ENCODE assay signal across 19 cellular contexts in the genomic region with DNA sequence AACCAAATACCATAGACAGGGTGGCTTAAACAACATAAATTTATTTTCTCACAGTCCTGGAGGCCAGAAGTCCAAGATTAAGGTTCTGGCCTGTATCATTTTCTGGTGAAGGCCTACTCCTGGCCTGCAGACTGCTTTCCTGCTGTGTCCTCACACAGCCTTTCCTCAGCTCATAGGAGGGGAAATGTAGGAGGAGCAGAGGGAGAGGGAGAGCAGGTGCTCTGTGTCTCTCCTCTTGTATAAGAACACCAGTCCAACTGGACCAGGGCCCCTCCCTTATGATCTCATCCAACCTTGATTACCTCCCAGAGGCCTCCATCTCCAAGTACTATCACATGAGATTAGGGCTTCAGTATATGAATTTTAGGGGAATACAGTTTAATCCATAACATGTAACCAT. TPM values are rescaled to one million over a fixed set of nuclear protein-coding genes. Genes with fewer than 3 reads are reported as not detected.
DNase-seq lines count a peak whose midpoint lies in the region; FAIRE-seq and TF ChIP-seq lines count a peak whose summit lies in the region.
"Had no signal": no experiment of that assay in that cellular context is flagged by ENCODE, and none has a peak within 500 bp of the region (broad histone marks: within the 10 kb centered on the region; RNA-seq: fewer than 3 reads in every experiment).

No MANE protein-coding gene starts in this region.

- TF ChIP-seq CTCF in HEK293 (tag by site-specific recombination; IDR thresholded peaks at IDR 0.05) (no peak), H1 (IDR thresholded peaks at IDR 0.05; ENCODE audit: control extremely low read depth in 1 of 3, insufficient read depth in 1 of 3, low read depth in 1 of 3, low read length in 3 of 3) (no peak), neural progenitor cell (IDR thresholded peaks at IDR 0.05) (no peak)

- H3K27ac Mint-ChIP-seq in neural progenitor cell: no peak overlapping the region
- H3K27ac Mint-ChIP-seq: activated CD4-positive, alpha-beta memory T cell treated with anti-CD3 and anti-CD28 coated beads, Interleukin-2, amount 10 ng/mL, durations not matched to agents 7 days and 5 days had no signal

- H3K4me1 Mint-ChIP-seq in neural progenitor cell: peaks cover 11% of the 10 kb centered on the region
- H3K4me1 Mint-ChIP-seq: activated CD4-positive, alpha-beta memory T cell treated with anti-CD3 and anti-CD28 coated beads, Interleukin-2, amount 10 ng/mL, durations not matched to agents 7 days and 5 days had no signal

- H2AFZ ChIP-seq in H1 (ENCODE audit: low read length): no peak overlapping the region
- H2AFZ ChIP-seq in neural progenitor cell (replicated peaks): no peak overlapping the region
- H2AFZ ChIP-seq: parathyroid adenoma had no signal

- TF ChIP-seq POLR2A in H1 (IDR thresholded peaks at IDR 0.05; ENCODE audit: control extremely low read depth in 1 of 2, low read depth in 2 of 2, low read length in 2 of 2): no peak

- no peaks in the 10 kb centered on the region for H3K27me3 ChIP-seq in H1 (replicated peaks in 1 of 4; ENCODE audit: control insufficient read depth in 3 of 4, extremely low read depth in 1 of 4, insufficient read depth in 3 of 4, low read length in 3 of 4)
- H3K27me3 ChIP-seq in neural progenitor cell: no peaks in the 10 kb centered on the region
- H3K27me3 ChIP-seq: BE2C, gastroesophageal sphincter, SJSA1, tibial nerve had no signal

- H3K4me1 ChIP-seq in HEK293 (ENCODE audit: control insufficient read depth, insufficient read depth, low read length) (peaks cover 3% of the 10 kb centered on the region; the same call in 1 of the 2 replicates), H1 (replicated peaks in 1 of 4; ENCODE audit: control insufficient read depth in 3 of 4, insufficient read depth in 4 of 4, low read length in 3 of 4) (peaks cover 0 to 9% (median 3%) of the 10 kb centered on the region in 4 experiments; a peak in 3 of 7 replicates), neural progenitor cell (peaks cover 25% of the 10 kb centered on the region)
- H3K4me1 ChIP-seq: BE2C had no signal

- H3K56ac ChIP-seq in H1 (replicated peaks; ENCODE audit: insufficient read length, low read depth, low read length): no peak overlapping the region

- H3K18ac ChIP-seq in H1 (ENCODE audit: extremely low read depth, low read length): no peak overlapping the region

- FAIRE-seq in H1 (lab: Jason Lieb, UNC): peak; percentile 13
- FAIRE-seq: astrocyte, HTR-8/SVneo, keratinocyte had no signal

- no peak for TF ChIP-seq EP300 in H1 (IDR thresholded peaks at IDR 0.05; ENCODE audit: borderline replicate concordance in 1 of 2, low read depth in 2 of 2, low read length in 2 of 2)

- no peak overlapping the region for H4K8ac ChIP-seq in H1 (ENCODE audit: extremely low read depth, insufficient read depth, low read length)

- H3K27ac ChIP-seq in HEK293 (ENCODE audit: extremely low read depth, low read depth, low read length): no peak overlapping the region
- no peak overlapping the region for H3K27ac ChIP-seq in H1 (ENCODE audit: low read depth, low read length)
- no peak overlapping the region for H3K27ac ChIP-seq in neural progenitor cell
- H3K27ac ChIP-seq: gastroesophageal sphincter, parathyroid adenoma, SJSA1, tibial nerve had no signal

- H3K79me1 ChIP-seq in H1 (ENCODE audit: low read depth, low read length): no peaks in the 10 kb centered on the region

- H2BK12ac ChIP-seq in H1 (ENCODE audit: low read depth, low read length): no peak overlapping the region

- no peak overlapping the region for H2BK20ac ChIP-seq in H1 (ENCODE audit: low read length)

- no peak overlapping the region for H4K91ac ChIP-seq in H1 (replicated peaks; ENCODE audit: insufficient read length, low read length)

- CTCF ChIA-PET in HEK293 (lab: Yijun Ruan, JAX) (no interaction called here), H1 (lab: Charles Lee; ENCODE audit: partially characterized antibody) (interaction anchor here (0.8 to 0.9 kb wide), 2 partner anchors 9 to 55 kb away, joined by 3 read pairs; no protein-coding TSS in a partner anchor)

- H2AK5ac ChIP-seq in H1 (ENCODE audit: low read depth, low read length): no peak overlapping the region

- H3K23me2 ChIP-seq in H1 (ENCODE audit: low read depth, low read length): no peaks in the 10 kb centered on the region

- H3K9me3 Mint-ChIP-seq in neural progenitor cell: peaks cover 6% of the 10 kb centered on the region
- H3K9me3 Mint-ChIP-seq: activated CD4-positive, alpha-beta memory T cell treated with anti-CD3 and anti-CD28 coated beads, Interleukin-2, amount 10 ng/mL, durations not matched to agents 7 days and 5 days had no signal

- peaks cover 10% of the 10 kb centered on the region for H3K36me3 Mint-ChIP-seq in neural progenitor cell

- H2BK5ac ChIP-seq in H1 (ENCODE audit: low read depth, low read length): no peak overlapping the region

- H3K4me2 ChIP-seq in H1 (ENCODE audit: insufficient read depth in 1 of 2, low read depth in 2 of 2, low read length in 2 of 2): no peak overlapping the region
- no peak overlapping the region for H3K4me2 ChIP-seq in neural progenitor cell

- H3K36me3 ChIP-seq in HEK293 (ENCODE audit: control insufficient read depth in 2 of 2, insufficient read depth in 1 of 2, low read length in 2 of 2): no peaks in the 10 kb centered on the region
- H3K36me3 ChIP-seq in H1 (ENCODE audit: control insufficient read depth in 2 of 4, insufficient read depth in 4 of 4, low read length in 3 of 4): no peaks in the 10 kb centered on the region
- H3K36me3 ChIP-seq in neural progenitor cell: no peaks in the 10 kb centered on the region
- H3K36me3 ChIP-seq: BE2C, gastroesophageal sphincter, SJSA1, tibial nerve had no signal

- H3K4me3 ChIP-seq in HEK293 (ENCODE audit: low read depth, low read length): no peak overlapping the region
- no peak overlapping the region for H3K4me3 ChIP-seq in H1 (ENCODE audit: extremely low read depth in 1 of 4, insufficient read depth in 2 of 4, low read depth in 3 of 4, low read length in 4 of 4)
- no peak overlapping the region for H3K4me3 ChIP-seq in neural progenitor cell
- H3K4me3 ChIP-seq: gastroesophageal sphincter, SJSA1, tibial nerve had no signal

- H4K20me1 ChIP-seq in H1 (replicated peaks in 1 of 2; ENCODE audit: control insufficient read depth in 1 of 2, insufficient read depth in 2 of 2, low read length in 2 of 2) (no peaks in the 10 kb centered on the region), neural progenitor cell (ENCODE audit: low read depth) (peaks cover 40% of the 10 kb centered on the region)

- H3K4ac ChIP-seq in H1 (replicated peaks; ENCODE audit: insufficient read length, low read depth, low read length): no peak overlapping the region

- H3K23ac ChIP-seq in H1 (ENCODE audit: insufficient read length): no peak overlapping the region

- POLR2A ChIA-PET in HEK293 (lab: Yijun Ruan, JAX): no interaction called here
- POLR2A ChIA-PET in H1 (lab: Charles Lee; ENCODE audit: partially characterized antibody): no interaction called here

- H3K9me3 ChIP-seq in HEK293 (ENCODE audit: control insufficient read depth, insufficient read depth, low read depth, low read length): no peaks in the 10 kb centered on the region
- no peaks in the 10 kb centered on the region for H3K9me3 ChIP-seq in H1 (ENCODE audit: insufficient read depth in 2 of 2, low read depth in 1 of 2, low read length in 1 of 2)
- H3K9me3 ChIP-seq in neural progenitor cell (ENCODE audit: low read depth): no peaks in the 10 kb centered on the region
- H3K9me3 ChIP-seq: BE2C, gastroesophageal sphincter, SJSA1, tibial nerve had no signal

- no peak overlapping the region for H2BK120ac ChIP-seq in H1 (replicated peaks; ENCODE audit: low read depth, low read length)

- no peak for TF ChIP-seq RAD21 in H1 (IDR thresholded peaks at IDR 0.05 in 1 of 2, conservative IDR thresholded peaks at IDR 0.05 in 1 of 2; ENCODE audit: low read depth in 2 of 2, low read length in 2 of 2)

- H3F3A ChIP-seq in neural progenitor cell (ENCODE audit: low read depth): no peaks in the 10 kb centered on the region

- DNase-seq in NCI-H2196 treated with DMSO at 0.1 percent for 48 hours (lab: John Stamatoyannopoulos, UW; ENCODE audit: unreplicated experiment) (peak; percentile 41), H1 (ENCODE audit: low read depth in 1 of 2, low spot score in 2 of 2) (no peak), neural progenitor cell (ENCODE audit: low spot score) (peak; percentile 24), NCI-H128 (lab: John Stamatoyannopoulos, UW; ENCODE audit: unreplicated experiment) (no peak), occipital lobe (lab: John Stamatoyannopoulos, UW) (no peak)
- no peak for DNase-seq in stimulated activated CD4-positive, alpha-beta T cell treated with anti-CD3 and anti-CD28 coated beads, Interleukin-4, amount 100 ng/mL, for 24 hours
- DNase-seq: activated CD4-positive, alpha-beta memory T cell treated with anti-CD3 and anti-CD28 coated beads, Interleukin-2, amount 10 ng/mL, durations not matched to agents 7 days and 5 days; BE2C; effector CD8-positive, alpha-beta T cell; NK-92 treated with Interleukin-12 subunit alpha and Interleukin-12 subunit beta, amount 100 ng/mL, for 24 hours; stimulated activated CD8-positive, alpha-beta memory T cell treated with anti-CD3 and anti-CD28 coated beads, Interleukin-4, amount 100 ng/mL, for 48 hours had no signal

- H2BK15ac ChIP-seq in H1 (ENCODE audit: low read length): no peak overlapping the region

- H4K5ac ChIP-seq in H1 (ENCODE audit: insufficient read length, low read depth, low read length): no peak overlapping the region

- peaks cover 3 to 95% of the 10 kb centered on the region in 2 experiments; a peak in 3 of 4 replicates for H3K79me2 ChIP-seq in H1 (ENCODE audit: control insufficient read depth in 1 of 2, insufficient read depth in 2 of 2, low read length in 2 of 2)
- peaks cover 95% of the 10 kb centered on the region for H3K79me2 ChIP-seq in neural progenitor cell (ENCODE audit: low read depth)

- H3K9ac ChIP-seq in H1 (replicated peaks in 1 of 4; ENCODE audit: extremely low read depth in 1 of 4, low read depth in 3 of 4, low read length in 3 of 4) (no peak overlapping the region), neural progenitor cell (no peak overlapping the region)
- H3K9ac ChIP-seq: parathyroid adenoma had no signal

- no peak overlapping the region for H3K14ac ChIP-seq in H1 (ENCODE audit: insufficient read length)

- no peak overlapping the region for H3K4me3 Mint-ChIP-seq in neural progenitor cell
- H3K4me3 Mint-ChIP-seq: activated CD4-positive, alpha-beta memory T cell treated with anti-CD3 and anti-CD28 coated beads, Interleukin-2, amount 10 ng/mL, durations not matched to agents 7 days and 5 days had no signal

- no peaks in the 10 kb centered on the region for H3K27me3 Mint-ChIP-seq in neural progenitor cell (ENCODE audit: insufficient read depth, low read depth)
- H3K27me3 Mint-ChIP-seq: activated CD4-positive, alpha-beta memory T cell treated with anti-CD3 and anti-CD28 coated beads, Interleukin-2, amount 10 ng/mL, durations not matched to agents 7 days and 5 days had no signal

RNA-seq across cellular contexts. Expression of gene RAPGEF2, which starts 34.3 kb away (rescaled TPM):
- total RNA-seq in H1 (2021; fragmentation: NEBNext Ultra II Directional; extraction: Animal tissue kit (Norgen Biotek cat#: 25700)): 42.9 and 48.6 TPM in 2 replicates
- 16.7 and 24.4 TPM in 2 replicates for polyA plus RNA-seq in H1 (2011; rRNA removed)
- polyA plus RNA-seq in H1 (2011; cell fraction: cytosol; rRNA removed): 23.7 TPM
- polyA plus RNA-seq in H1 (2011; cell fraction: nucleus; rRNA removed): 33.0 TPM
- polyA plus RNA-seq in H1 (2012, experiment 1 of 2): 23.2 to 31.0 TPM (median 29.9 TPM) in 4 replicates
- polyA plus RNA-seq in H1 (2012, experiment 2 of 2): 1.7 TPM
- 24.0 TPM for polyA plus RNA-seq in H1 (2013, experiment 1 of 2)
- polyA plus RNA-seq in H1 (2013, experiment 2 of 2): 27.4 TPM
- polyA minus RNA-seq in H1 (2011; rRNA and poly(A)+ RNA removed): 84.3 and 118 TPM in 2 replicates
- 33.5 TPM for polyA minus RNA-seq in H1 (2011; cell fraction: cytosol; rRNA and poly(A)+ RNA removed)
- 76.8 TPM for polyA minus RNA-seq in H1 (2011; cell fraction: nucleus; rRNA and poly(A)+ RNA removed)
- total RNA-seq in neural progenitor cell (ENCODE audit: low replicate concordance) (49.5 and 70.4 TPM in 2 replicates), occipital lobe (251 TPM)

Comparison
In these comparisons a context has a peak if more than half of its experiments do, and no peak if none do; other contexts are left out.
1. DNase-seq: peak in NCI-H2196 treated with DMSO at 0.1 percent for 48 hours (single experiment) and neural progenitor cell (single experiment); none in H1 (0 of 2), stimulated activated CD4-positive, alpha-beta T cell treated with anti-CD3 and anti-CD28 coated beads, Interleukin-4, amount 100 ng/mL, for 24 hours (single experiment), NCI-H128 (single experiment) and occipital lobe (single experiment).